In genomic region chr3:142595141-142595540, GRCh38 we compare ENCODE assay signal across 12 cellular contexts. TPM values are rescaled to one million over a fixed set of nuclear protein-coding genes. Genes with fewer than 3 reads are reported as not detected.
DNase-seq lines count a peak whose midpoint lies in the region; ATAC-seq and TF ChIP-seq lines count a peak whose summit lies in the region.
"Had no signal": no experiment of that assay in that cellular context is flagged by ENCODE, and none has a peak within 500 bp of the region (broad histone marks: within the 10 kb centered on the region; RNA-seq: fewer than 3 reads in every experiment).

No MANE protein-coding gene starts in this region.

- peaks cover 0 to 6% (median 0%) of the 10 kb centered on the region in 4 donors for H3K4me1 ChIP-seq in right lobe of liver
- H3K4me1 ChIP-seq: BE2C had no signal

- in situ Hi-C loops in G401 (cut with HindIII; ENCODE audit: low sequenced_read_pairs) = loop anchor here (25.0 kb wide), 1 partner anchor 392 kb away; no protein-coding TSS in a partner anchor

- peaks cover 11% of the 10 kb centered on the region for H3K27me3 Mint-ChIP-seq in activated naive CD4-positive, alpha-beta T cell treated with anti-CD3 and anti-CD28 coated beads, Interleukin-2, amount 10 ng/mL, durations not matched to agents 7 days and 5 days
- peaks cover 4% of the 10 kb centered on the region for H3K27me3 Mint-ChIP-seq in activated T-helper 2 cell treated with anti-CD3 and anti-CD28 coated beads, Interferon-gamma antibody, Interleukin-2, Interleukin-4, amounts not matched to agents 10 μg/mL and 5 μg/mL and 100 μg/mL, durations not matched to agents 14 hours and 24 hours and 36 hours (ENCODE audit: low read depth)
- peaks cover 5% of the 10 kb centered on the region for H3K27me3 Mint-ChIP-seq in type B pancreatic cell

- CTCF ChIA-PET in activated naive CD4-positive, alpha-beta T cell treated with anti-CD3 and anti-CD28 coated beads, Interleukin-2, amount 10 ng/mL, durations not matched to agents 7 days and 5 days (lab: Charles Lee) = no interaction called here

- H3K4me3 ChIP-seq in right lobe of liver = peak overlapping the region in 2 of 3 donors; percentile 74 to 77

- H3K27ac ChIP-seq in right lobe of liver = peak overlapping the region; percentile 60 to 81 (median 63)

- H3K36me3 ChIP-seq in right lobe of liver = no peaks in the 10 kb centered on the region
- H3K36me3 ChIP-seq: BE2C had no signal

- DNase-seq in activated naive CD4-positive, alpha-beta T cell treated with anti-CD3 and anti-CD28 coated beads, Interleukin-2, amount 10 ng/mL, durations not matched to agents 7 days and 5 days = no peak
- DNase-seq in activated naive CD4-positive, alpha-beta T cell treated with anti-CD3 and anti-CD28 coated beads, Interleukin-2, amount 50 U/mL, for 72 hours (ENCODE audit: low spot score in 2 of 2) = no peak
- DNase-seq in activated T-helper 2 cell treated with anti-CD3 and anti-CD28 coated beads, Interferon-gamma antibody, Interleukin-2, Interleukin-4, amounts not matched to agents 10 μg/mL and 5 μg/mL and 100 μg/mL, durations not matched to agents 14 hours and 24 hours and 36 hours (ENCODE audit: low spot score) = no peak
- no peak for DNase-seq in right lobe of liver
- no peak for DNase-seq in type B pancreatic cell (ENCODE audit: extremely low spot score, unreplicated experiment)
- no peak for DNase-seq in G401 (ENCODE audit: low spot score)
- DNase-seq: activated gamma-delta T cell treated with Interleukin-2 at 50 U/mL for 16 hours; BE2C; NCI-H1694; stimulated activated CD4-positive, alpha-beta T cell treated with anti-CD3 and anti-CD28 coated beads, Interleukin-4, amount 100 ng/mL, for 4 hours had no signal

- no peak for TF ChIP-seq POLR2A in right lobe of liver (IDR thresholded peaks at IDR 0.05)

- intact Hi-C loops in activated T-helper 2 cell treated with anti-CD3 and anti-CD28 coated beads, Interferon-gamma antibody, Interleukin-2, Interleukin-4, amounts not matched to agents 10 μg/mL and 5 μg/mL and 100 μg/mL, durations not matched to agents 14 hours and 24 hours and 36 hours (cut with micrococcal nuclease) = loop anchor here (5.0 to 10.0 kb wide), 4 partner anchors 230 to 1653 kb away; partner anchors contain the start of genes DIPK2A, SLC25A36 and U2SURP
- intact Hi-C loops in right lobe of liver (cut with DNase I) = loop anchor here in 1 of 2 donors (10.0 kb wide), 1 partner anchor 400 kb away; no protein-coding TSS in a partner anchor

- peaks cover 13% of the 10 kb centered on the region for H3K4me1 Mint-ChIP-seq in activated naive CD4-positive, alpha-beta T cell treated with anti-CD3 and anti-CD28 coated beads, Interleukin-2, amount 10 ng/mL, durations not matched to agents 7 days and 5 days
- H3K4me1 Mint-ChIP-seq in activated T-helper 2 cell treated with anti-CD3 and anti-CD28 coated beads, Interferon-gamma antibody, Interleukin-2, Interleukin-4, amounts not matched to agents 10 μg/mL and 5 μg/mL and 100 μg/mL, durations not matched to agents 14 hours and 24 hours and 36 hours (ENCODE audit: low read depth) = peaks cover 17% of the 10 kb centered on the region
- H3K4me1 Mint-ChIP-seq in type B pancreatic cell (ENCODE audit: unreplicated experiment) = peaks cover 16% of the 10 kb centered on the region

- TF ChIP-seq CTCF in right lobe of liver (IDR thresholded peaks at IDR 0.05) (no peak), type B pancreatic cell (conservative IDR thresholded peaks at IDR 0.05) (no peak)

- H3K27ac Mint-ChIP-seq in activated naive CD4-positive, alpha-beta T cell treated with anti-CD3 and anti-CD28 coated beads, Interleukin-2, amount 10 ng/mL, durations not matched to agents 7 days and 5 days = no peak overlapping the region
- peak overlapping the region in 1 of 2 donors; percentile 71 for H3K27ac Mint-ChIP-seq in activated naive CD4-positive, alpha-beta T cell treated with anti-CD3 and anti-CD28 coated beads, Interleukin-2, amount 50 U/mL, for 72 hours
- H3K27ac Mint-ChIP-seq in activated T-helper 2 cell treated with anti-CD3 and anti-CD28 coated beads, Interferon-gamma antibody, Interleukin-2, Interleukin-4, amounts not matched to agents 10 μg/mL and 5 μg/mL and 100 μg/mL, durations not matched to agents 14 hours and 24 hours and 36 hours = no peak overlapping the region
- peak overlapping the region; percentile 96 for H3K27ac Mint-ChIP-seq in type B pancreatic cell

- H3K4me3 Mint-ChIP-seq in activated naive CD4-positive, alpha-beta T cell treated with anti-CD3 and anti-CD28 coated beads, Interleukin-2, amount 10 ng/mL, durations not matched to agents 7 days and 5 days = peak overlapping the region; percentile 94
- peak overlapping the region; percentile 95 for H3K4me3 Mint-ChIP-seq in activated T-helper 2 cell treated with anti-CD3 and anti-CD28 coated beads, Interferon-gamma antibody, Interleukin-2, Interleukin-4, amounts not matched to agents 10 μg/mL and 5 μg/mL and 100 μg/mL, durations not matched to agents 14 hours and 24 hours and 36 hours (ENCODE audit: low read depth)
- peak overlapping the region; percentile 99 for H3K4me3 Mint-ChIP-seq in type B pancreatic cell

- no peaks in the 10 kb centered on the region for H3K9me3 Mint-ChIP-seq in activated naive CD4-positive, alpha-beta T cell treated with anti-CD3 and anti-CD28 coated beads, Interleukin-2, amount 10 ng/mL, durations not matched to agents 7 days and 5 days
- H3K9me3 Mint-ChIP-seq in activated naive CD4-positive, alpha-beta T cell treated with anti-CD3 and anti-CD28 coated beads, Interleukin-2, amount 50 U/mL, for 72 hours = no peaks in the 10 kb centered on the region
- H3K9me3 Mint-ChIP-seq in activated T-helper 2 cell treated with anti-CD3 and anti-CD28 coated beads, Interferon-gamma antibody, Interleukin-2, Interleukin-4, amounts not matched to agents 10 μg/mL and 5 μg/mL and 100 μg/mL, durations not matched to agents 14 hours and 24 hours and 36 hours = no peaks in the 10 kb centered on the region
- H3K9me3 Mint-ChIP-seq in type B pancreatic cell = no peaks in the 10 kb centered on the region

- H3K9me3 ChIP-seq in right lobe of liver = no peaks in the 10 kb centered on the region
- H3K9me3 ChIP-seq: BE2C had no signal

- ATAC-seq in activated naive CD4-positive, alpha-beta T cell treated with anti-CD3 and anti-CD28 coated beads, Interleukin-2, amount 50 U/mL, for 72 hours = no peak
- no peak for ATAC-seq in right lobe of liver
- ATAC-seq in GM18867 (IDR thresholded peaks at IDR 0.05; ENCODE audit: unreplicated experiment) = no peak
- ATAC-seq in HG03342 (IDR thresholded peaks at IDR 0.05; ENCODE audit: unreplicated experiment) = no peak

- no peaks in the 10 kb centered on the region for H3K36me3 Mint-ChIP-seq in activated naive CD4-positive, alpha-beta T cell treated with anti-CD3 and anti-CD28 coated beads, Interleukin-2, amount 10 ng/mL, durations not matched to agents 7 days and 5 days
- H3K36me3 Mint-ChIP-seq in activated naive CD4-positive, alpha-beta T cell treated with anti-CD3 and anti-CD28 coated beads, Interleukin-2, amount 50 U/mL, for 72 hours = no peaks in the 10 kb centered on the region
- H3K36me3 Mint-ChIP-seq in activated T-helper 2 cell treated with anti-CD3 and anti-CD28 coated beads, Interferon-gamma antibody, Interleukin-2, Interleukin-4, amounts not matched to agents 10 μg/mL and 5 μg/mL and 100 μg/mL, durations not matched to agents 14 hours and 24 hours and 36 hours (ENCODE audit: low read depth) = no peaks in the 10 kb centered on the region
- peaks cover 6% of the 10 kb centered on the region for H3K36me3 Mint-ChIP-seq in type B pancreatic cell

- 0% methylated on average over 1 of the region's 1 CpG for WGBS in right lobe of liver (ENCODE audit: insufficient coverage, low coverage, low lambda C conversion rate, missing lambda C conversion rate)

- H3K27me3 ChIP-seq in right lobe of liver = no peaks in the 10 kb centered on the region
- H3K27me3 ChIP-seq: BE2C had no signal

RNA-seq across cellular contexts. Expression of gene PLS1, which starts 1.1 kb away (rescaled TPM):
- 1 to 10 TPM; 6.0 to 8.1 TPM for total RNA-seq in activated naive CD4-positive, alpha-beta T cell treated with anti-CD3 and anti-CD28 coated beads, Interleukin-2, amount 50 U/mL, for 72 hours
- 6.2 and 6.8 TPM in 2 replicates for total RNA-seq in activated T-helper 2 cell treated with anti-CD3 and anti-CD28 coated beads, Interferon-gamma antibody, Interleukin-2, Interleukin-4, amounts not matched to agents 10 μg/mL and 5 μg/mL and 100 μg/mL, durations not matched to agents 14 hours and 24 hours and 36 hours
- total RNA-seq in right lobe of liver = 10 to 100 TPM; 13.0 to 30.5 (median 18.2) TPM
- total RNA-seq in type B pancreatic cell (ENCODE audit: low replicate concordance) = 14.6 and 23.2 TPM in 2 replicates
- 5.2 and 12.1 TPM in 2 replicates for total RNA-seq in G401 (2014; rRNA removed; shearing (Covaris generic))

RNA-seq across cellular contexts. Expression of gene ATR, which starts 16.6 kb away (rescaled TPM):
- 10 to 100 TPM; 33.1 to 45.0 TPM for total RNA-seq in activated naive CD4-positive, alpha-beta T cell treated with anti-CD3 and anti-CD28 coated beads, Interleukin-2, amount 50 U/mL, for 72 hours
- total RNA-seq in activated T-helper 2 cell treated with anti-CD3 and anti-CD28 coated beads, Interferon-gamma antibody, Interleukin-2, Interleukin-4, amounts not matched to agents 10 μg/mL and 5 μg/mL and 100 μg/mL, durations not matched to agents 14 hours and 24 hours and 36 hours = 29.1 and 32.8 TPM in 2 replicates
- total RNA-seq in right lobe of liver (10 to 100 TPM in 5 of 6 experiments, 1 to 10 TPM in 1; 8.0 to 26.9 (median 15.7) TPM), type B pancreatic cell (ENCODE audit: low replicate concordance) (22.1 and 30.0 TPM in 2 replicates)
- total RNA-seq in G401 (2014; rRNA removed; shearing (Covaris generic)) = 7.7 and 26.1 TPM in 2 replicates
